8 cellular contexts compared by ENCODE assay signal in genomic region chr16:86575754-86576557, GRCh38. TPM values are rescaled to one million over a fixed set of nuclear protein-coding genes. Genes with fewer than 3 reads are reported as not detected.
DNase-seq lines count a peak whose midpoint lies in the region; ATAC-seq and TF ChIP-seq lines count a peak whose summit lies in the region.

No MANE protein-coding gene starts in this region.

- ATAC-seq in activated T-helper 17 cell treated with anti-CD3 and anti-CD28 coated beads, Interleukin-2, amount 50 U/mL, for 72 hours (replicated peaks), result no peak
- no peak for ATAC-seq in HG03135 (IDR thresholded peaks at IDR 0.05; ENCODE audit: unreplicated experiment)
- no peak for ATAC-seq in GM18498 (IDR thresholded peaks at IDR 0.05; ENCODE audit: unreplicated experiment)

- H3K36me3 Mint-ChIP-seq in activated T-helper 17 cell treated with anti-CD3 and anti-CD28 coated beads, Interleukin-2, amount 50 U/mL, for 72 hours (ENCODE audit: low read depth), result no peaks in the 10 kb centered on the region
- H3K36me3 Mint-ChIP-seq in neural progenitor cell, result no peaks in the 10 kb centered on the region

- no peak overlapping the region for H2AFZ ChIP-seq in neural progenitor cell (replicated peaks)

- H3K4me3 Mint-ChIP-seq in activated T-helper 17 cell treated with anti-CD3 and anti-CD28 coated beads, Interleukin-2, amount 50 U/mL, for 72 hours, result peak overlapping the region; percentile 63
- H3K4me3 Mint-ChIP-seq in neural progenitor cell, result peak overlapping the region; percentile 90

- peaks cover 52% of the 10 kb centered on the region for H3K27me3 Mint-ChIP-seq in activated T-helper 17 cell treated with anti-CD3 and anti-CD28 coated beads, Interleukin-2, amount 50 U/mL, for 72 hours
- H3K27me3 Mint-ChIP-seq in neural progenitor cell (ENCODE audit: insufficient read depth, low read depth), result peaks cover 87% of the 10 kb centered on the region

- peak overlapping the region; percentile 60 for H3K4me2 ChIP-seq in neural progenitor cell

- H3K9ac ChIP-seq in neural progenitor cell, result no peak overlapping the region

- H3K27me3 ChIP-seq in neural progenitor cell, result peaks cover 99% of the 10 kb centered on the region

- no peaks in the 10 kb centered on the region for H3K9me3 ChIP-seq in neural progenitor cell (ENCODE audit: low read depth)

- H4K20me1 ChIP-seq in neural progenitor cell (ENCODE audit: low read depth), result peaks cover 12% of the 10 kb centered on the region

- H3K4me3 ChIP-seq in GM12875 (ENCODE audit: low read depth, low read length) (no peak overlapping the region), neural progenitor cell (peak overlapping the region; percentile 53)

- TF ChIP-seq CTCF in GM12875 (IDR thresholded peaks at IDR 0.05; ENCODE audit: borderline replicate concordance, insufficient read depth, low read depth, low read length) (peak; percentile 31; the same call in 1 of the 2 replicates), neural progenitor cell (IDR thresholded peaks at IDR 0.05) (peak; percentile 73)

- DNase-seq in NCI-H524 (lab: John Stamatoyannopoulos, UW), result peak; percentile 66 to 78
- peak; percentile 80 for DNase-seq in foreskin melanocyte
- peak; percentile 97 for DNase-seq in neural progenitor cell (ENCODE audit: low spot score)
- DNase-seq in SHP77 (lab: John Stamatoyannopoulos, UW), result no peak

- H3K79me2 ChIP-seq in neural progenitor cell (ENCODE audit: low read depth), result no peaks in the 10 kb centered on the region

- H3K4me1 ChIP-seq in neural progenitor cell, result peaks cover 12% of the 10 kb centered on the region

- H3K36me3 ChIP-seq in neural progenitor cell, result no peaks in the 10 kb centered on the region

- H3K4me1 Mint-ChIP-seq in activated T-helper 17 cell treated with anti-CD3 and anti-CD28 coated beads, Interleukin-2, amount 50 U/mL, for 72 hours, result no peaks in the 10 kb centered on the region
- H3K4me1 Mint-ChIP-seq in neural progenitor cell, result peaks cover 26% of the 10 kb centered on the region

- no peaks in the 10 kb centered on the region for H3K9me3 Mint-ChIP-seq in activated T-helper 17 cell treated with anti-CD3 and anti-CD28 coated beads, Interleukin-2, amount 50 U/mL, for 72 hours
- H3K9me3 Mint-ChIP-seq in neural progenitor cell, result no peaks in the 10 kb centered on the region

- H3F3A ChIP-seq in neural progenitor cell (ENCODE audit: low read depth), result peaks cover 6% of the 10 kb centered on the region

- H3K27ac ChIP-seq in neural progenitor cell, result no peak overlapping the region

- H3K27ac Mint-ChIP-seq in activated T-helper 17 cell treated with anti-CD3 and anti-CD28 coated beads, Interleukin-2, amount 50 U/mL, for 72 hours, result no peak overlapping the region
- no peak overlapping the region for H3K27ac Mint-ChIP-seq in neural progenitor cell

RNA-seq across cellular contexts. Expression of gene FOXL1, which starts 2.4 kb away (rescaled TPM):
- total RNA-seq in activated T-helper 17 cell treated with anti-CD3 and anti-CD28 coated beads, Interleukin-2, amount 50 U/mL, for 72 hours, result not detected
- 0.07 and 0.31 TPM in 2 replicates for total RNA-seq in neural progenitor cell (ENCODE audit: low replicate concordance)

RNA-seq across cellular contexts. Expression of gene FOXC2, which starts 9.3 kb away (rescaled TPM):
- total RNA-seq in activated T-helper 17 cell treated with anti-CD3 and anti-CD28 coated beads, Interleukin-2, amount 50 U/mL, for 72 hours, result not detected
- total RNA-seq in neural progenitor cell (ENCODE audit: low replicate concordance), result not detected in 2 replicates

RNA-seq across cellular contexts. Expression of gene MTHFSD, which starts 20.9 kb away (rescaled TPM):
- total RNA-seq in activated T-helper 17 cell treated with anti-CD3 and anti-CD28 coated beads, Interleukin-2, amount 50 U/mL, for 72 hours, result 10 to 100 TPM; 17.1 to 19.3 TPM
- total RNA-seq in neural progenitor cell (ENCODE audit: low replicate concordance), result 17.4 and 34.6 TPM in 2 replicates

Comparison
In these comparisons a context has a peak if more than half of its experiments do, and no peak if none do; other contexts are left out.
1. DNase-seq: peak in NCI-H524 (2 of 2), foreskin melanocyte (single experiment) and neural progenitor cell (single experiment); none in SHP77 (0 of 2).